Comparison of ENCODE assay signal across 25 cellular contexts in the genomic region with DNA sequence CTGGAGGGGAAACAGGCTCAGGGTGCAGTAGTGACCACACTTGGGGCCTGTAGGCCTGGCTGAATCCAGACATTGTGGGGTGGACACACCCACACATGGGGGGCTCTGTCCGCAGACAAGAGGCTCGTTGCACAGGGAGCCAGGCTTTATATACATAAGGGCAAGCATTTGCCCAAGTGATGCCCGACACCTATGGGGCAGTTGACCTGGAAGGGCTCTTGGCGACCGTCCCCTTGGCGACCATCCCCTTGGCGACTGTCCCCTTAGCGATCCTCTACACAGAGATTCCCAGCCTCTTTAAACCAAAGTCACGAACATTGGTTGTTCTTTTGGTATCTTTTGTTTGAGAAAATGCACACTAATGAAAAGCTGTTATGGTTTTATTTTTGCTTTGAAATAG. TPM values are rescaled to one million over a fixed set of nuclear protein-coding genes. Genes with fewer than 3 reads are reported as not detected.
DNase-seq lines count a peak whose midpoint lies in the region; ATAC-seq and TF ChIP-seq lines count a peak whose summit lies in the region.
"Had no signal": no experiment of that assay in that cellular context is flagged by ENCODE, and none has a peak within 500 bp of the region (broad histone marks: within the 10 kb centered on the region; RNA-seq: fewer than 3 reads in every experiment).

No MANE protein-coding gene starts in this region.

- H2AFZ ChIP-seq in SK-N-SH (ENCODE audit: low read depth) (no peak overlapping the region), OCI-LY3 (ENCODE audit: low read depth, low read length) (no peak overlapping the region)
- H2AFZ ChIP-seq: parathyroid adenoma had no signal

- H3K27ac ChIP-seq in SK-N-SH (ENCODE audit: low read depth in 2 of 2, low read length in 1 of 2) (no peak overlapping the region), OCI-LY3 (ENCODE audit: low read length) (peak overlapping the region; percentile 76; the same call in 1 of the 2 replicates), upper lobe of right lung (no peak overlapping the region)
- H3K27ac ChIP-seq: BLaER1 treated with 17β-estradiol and CSF1 and Interleukin-3, amounts not matched to agents 10 nM and 100 nM; body of pancreas; parathyroid adenoma; SJCRH30 had no signal

- DNase-seq in SK-N-SH, result no peak
- no peak for DNase-seq in central memory CD8-positive, alpha-beta T cell (ENCODE audit: low spot score in 2 of 2)
- DNase-seq in upper lobe of right lung, result peak; percentile 46
- DNase-seq in putamen (ENCODE audit: low spot score), result no peak
- no peak for DNase-seq in SW 1271 (lab: John Stamatoyannopoulos, UW)
- DNase-seq in kidney glomerular epithelial cell (lab: John Stamatoyannopoulos, UW), result no peak
- DNase-seq: activated B cell treated with CpG ODN at 0.5 μM for 24 hours; body of pancreas; cortex of kidney; DMS 273 treated with DMSO at 0.1 percent for 48 hours; hippocampal formation; naive thymus-derived CD8-positive, alpha-beta T cell; NCI-H1092 treated with DMSO at 0.1 percent for 48 hours; NCI-H2171; NCI-H82; PC-3; SJCRH30 had no signal

- H3K27me3 Mint-ChIP-seq in central memory CD8-positive, alpha-beta T cell, result peaks cover 68% of the 10 kb centered on the region

- peaks cover 6% of the 10 kb centered on the region for H3K36me3 Mint-ChIP-seq in central memory CD8-positive, alpha-beta T cell (ENCODE audit: insufficient read depth)

- peaks cover 31% of the 10 kb centered on the region for H3K4me1 Mint-ChIP-seq in central memory CD8-positive, alpha-beta T cell

- H3K27me3 ChIP-seq in SK-N-SH (ENCODE audit: insufficient read depth) (no peaks in the 10 kb centered on the region), OCI-LY3 (ENCODE audit: low read depth, low read length) (no peaks in the 10 kb centered on the region), upper lobe of right lung (peaks cover 34% of the 10 kb centered on the region)
- H3K27me3 ChIP-seq: SJCRH30 had no signal

- POLR2A ChIA-PET in SK-N-SH (lab: Yijun Ruan, JAX), result no interaction called here

- TF ChIP-seq EP300 in SK-N-SH (IDR thresholded peaks at IDR 0.05; ENCODE audit: borderline replicate concordance in 1 of 2, low read depth in 1 of 2, low read length in 1 of 2), result no peak

- ATAC-seq in SK-N-SH treated with all-trans-retinoic acid at 6 μM for 48 hours, result no peak
- ATAC-seq in central memory CD8-positive, alpha-beta T cell (replicated peaks; ENCODE audit: extremely low read depth, poor library complexity, severe bottlenecking), result no peak
- ATAC-seq in upper lobe of right lung, result no peak
- ATAC-seq: A549; body of pancreas; naive thymus-derived CD8-positive, alpha-beta T cell; PC-3 had no signal

- H3K9me3 Mint-ChIP-seq in central memory CD8-positive, alpha-beta T cell, result no peaks in the 10 kb centered on the region

- H3K4me1 ChIP-seq in SK-N-SH (ENCODE audit: control insufficient read depth in 1 of 2, insufficient read depth in 2 of 2, low read depth in 1 of 2, low read length in 1 of 2) (peaks cover 0 to 33% of the 10 kb centered on the region in 2 experiments; a peak in 2 of 4 replicates), OCI-LY3 (ENCODE audit: low read length) (peaks cover 44% of the 10 kb centered on the region), upper lobe of right lung (peaks cover 3% of the 10 kb centered on the region)
- H3K4me1 ChIP-seq: parathyroid adenoma, SJCRH30 had no signal

- CTCF ChIA-PET in SK-N-SH (lab: Yijun Ruan, JAX), result interaction anchor here (1.0 to 2.0 kb wide), 5 partner anchors 8 to 164 kb away, joined by 3 to 5 read pairs (median 4); no protein-coding TSS in a partner anchor

- H3K36me3 ChIP-seq in SK-N-SH (replicated peaks in 1 of 2; ENCODE audit: control insufficient read depth in 1 of 2, insufficient read depth in 2 of 2, low read length in 1 of 2) (no peaks in the 10 kb centered on the region), OCI-LY3 (replicated peaks; ENCODE audit: low read depth, low read length) (peaks cover 34% of the 10 kb centered on the region), upper lobe of right lung (no peaks in the 10 kb centered on the region)
- H3K36me3 ChIP-seq: BLaER1 treated with 17β-estradiol and CSF1 and Interleukin-3, amounts not matched to agents 10 nM and 100 nM; SJCRH30 had no signal

- H3K79me2 ChIP-seq in SK-N-SH (ENCODE audit: insufficient read depth), result no peaks in the 10 kb centered on the region; the same call in 1 of the 2 replicates
- H3K79me2 ChIP-seq in OCI-LY3 (ENCODE audit: low read length), result peaks cover 75% of the 10 kb centered on the region
- H3K79me2 ChIP-seq: parathyroid adenoma had no signal

- WGBS in SK-N-SH (ENCODE audit: low lambda C conversion rate), result 97% methylated on average over 7 of the region's 9 CpGs

- H3K9ac ChIP-seq in SK-N-SH (no peak overlapping the region), OCI-LY3 (ENCODE audit: low read length) (peak overlapping the region; percentile 94)
- H3K9ac ChIP-seq: BLaER1 treated with 17β-estradiol and CSF1 and Interleukin-3, amounts not matched to agents 10 nM and 100 nM; parathyroid adenoma had no signal

- peak overlapping the region; percentile 85 for H3K4me3 Mint-ChIP-seq in central memory CD8-positive, alpha-beta T cell

- no peak overlapping the region for H3K4me3 ChIP-seq in SK-N-SH (ENCODE audit: low read depth in 2 of 2, low read length in 1 of 2)
- H3K4me3 ChIP-seq in OCI-LY3 (ENCODE audit: low read length), result peak overlapping the region; percentile 81
- H3K4me3 ChIP-seq in upper lobe of right lung, result no peak overlapping the region
- H3K4me3 ChIP-seq: A549; BLaER1 treated with 17β-estradiol and CSF1 and Interleukin-3, amounts not matched to agents 10 nM and 100 nM; body of pancreas had no signal

- intact Hi-C loops in upper lobe of right lung (cut with DNase I), result no loop called here

- no peaks in the 10 kb centered on the region for H3K9me2 ChIP-seq in SK-N-SH

- H3K27ac Mint-ChIP-seq in central memory CD8-positive, alpha-beta T cell (ENCODE audit: low read depth), result no peak overlapping the region
- H3K27ac Mint-ChIP-seq: activated B cell treated with CpG ODN at 0.5 μM for 24 hours; activated CD8-positive, alpha-beta T cell treated with anti-CD3 and anti-CD28 coated beads for 36 hours; activated naive CD8-positive, alpha-beta T cell treated with anti-CD3 and anti-CD28 coated beads for 36 hours; naive thymus-derived CD8-positive, alpha-beta T cell had no signal

- H4K20me1 ChIP-seq in SK-N-SH (ENCODE audit: insufficient read depth) (no peaks in the 10 kb centered on the region), OCI-LY3 (ENCODE audit: insufficient read depth, low read length) (peaks cover 57% of the 10 kb centered on the region)
- H4K20me1 ChIP-seq: BLaER1 treated with 17β-estradiol and CSF1 and Interleukin-3, amounts not matched to agents 10 nM and 100 nM had no signal

- no peak for TF ChIP-seq RAD21 in SK-N-SH (IDR thresholded peaks at IDR 0.05; ENCODE audit: low read length)

- TF ChIP-seq CTCF in SK-N-SH (IDR thresholded peaks at IDR 0.05) (no peak), OCI-LY3 (IDR thresholded peaks at IDR 0.05; ENCODE audit: low read depth, low read length) (no peak), upper lobe of right lung (IDR thresholded peaks at IDR 0.05) (no peak)

- no peaks in the 10 kb centered on the region for H3K9me3 ChIP-seq in SK-N-SH
- peaks cover 9% of the 10 kb centered on the region; the same call in 1 of the 2 replicates for H3K9me3 ChIP-seq in OCI-LY3 (ENCODE audit: insufficient read depth, low read length)
- no peaks in the 10 kb centered on the region for H3K9me3 ChIP-seq in upper lobe of right lung

- H3F3A ChIP-seq in SK-N-SH (replicated peaks; ENCODE audit: insufficient read depth), result peaks cover 18% of the 10 kb centered on the region

- H3K4me2 ChIP-seq in SK-N-SH (no peak overlapping the region), OCI-LY3 (ENCODE audit: low read length) (peak overlapping the region; percentile 73)
- H3K4me2 ChIP-seq: A549; BLaER1 treated with 17β-estradiol and CSF1 and Interleukin-3, amounts not matched to agents 10 nM and 100 nM had no signal

TF ChIP-seq in SK-N-SH, 30 proteins besides CTCF, POLR2A, EP300 and RAD21:
- TF ChIP-seq MXI1 (IDR thresholded peaks at IDR 0.05; ENCODE audit: low read depth, low read length), result peak; percentile 66; the same call in 1 of the 2 replicates
- TF ChIP-seq SMC3 (IDR thresholded peaks at IDR 0.05; ENCODE audit: low read depth, low read length), result no peak

TF ChIP-seq in SK-N-SH treated with all-trans-retinoic acid at 6 μM for 48 hours, 23 proteins besides CTCF, POLR2A, EP300 and RAD21 (continues in another document):
- no peak for TF ChIP-seq ZC3H10 (CRISPR knock-in tag; IDR thresholded peaks at IDR 0.05)
- no peak for TF ChIP-seq BACH2 (CRISPR knock-in tag; IDR thresholded peaks at IDR 0.05; ENCODE audit: borderline replicate concordance)
- no peak for TF ChIP-seq POU6F1 (CRISPR knock-in tag; IDR thresholded peaks at IDR 0.05; ENCODE audit: borderline replicate concordance, low read depth)
- no peak for TF ChIP-seq CSRNP3 (CRISPR knock-in tag; IDR thresholded peaks at IDR 0.05)
- no peak for TF ChIP-seq ISL1 (CRISPR knock-in tag; IDR thresholded peaks at IDR 0.05)
- TF ChIP-seq TCF4 (CRISPR knock-in tag; IDR thresholded peaks at IDR 0.05; ENCODE audit: borderline replicate concordance), result no peak

RNA-seq across cellular contexts. Expression of gene TOX2, which starts 2.7 kb away (rescaled TPM):
- polyA plus RNA-seq in SK-N-SH (2012; rRNA removed), result 6.1 and 15.4 TPM in 2 replicates
- 8.1 and 12.1 TPM in 2 replicates for polyA plus RNA-seq in SK-N-SH (2012; cell fraction: cytosol; rRNA removed)
- 10.7 and 19.5 TPM in 2 replicates for polyA plus RNA-seq in SK-N-SH (2012; cell fraction: nucleus; rRNA removed)
- 24.3 TPM for total RNA-seq in upper lobe of right lung
- total RNA-seq: skeletal muscle tissue had no signal
